8 cellular contexts compared by ENCODE assay signal in genomic region chr14:36524874-36525745, GRCh38. TPM values are rescaled to one million over a fixed set of nuclear protein-coding genes. Genes with fewer than 3 reads are reported as not detected.
DNase-seq lines count a peak whose midpoint lies in the region; ATAC-seq and TF ChIP-seq lines count a peak whose summit lies in the region.

No MANE protein-coding gene starts in this region.

- H3F3A ChIP-seq in PC-3 (ENCODE audit: low read length, unreplicated experiment) = no peaks in the 10 kb centered on the region

- no peaks in the 10 kb centered on the region for H3K79me2 ChIP-seq in PC-3 (ENCODE audit: low read length)

- H3K27ac Mint-ChIP-seq in activated T-cell treated with anti-CD3 and anti-CD28 coated beads, Interleukin-2, amount 50 U/mL, for 24 hours = no peak overlapping the region
- H3K27ac Mint-ChIP-seq in glutamatergic neuron (ENCODE audit: unreplicated experiment) = no peak overlapping the region

- ATAC-seq in PC-3 (peak; percentile 69), thoracic aorta (ENCODE audit: insufficient number of reproducible peaks, low FRiP score, low read depth) (no peak), HG03039 (IDR thresholded peaks at IDR 0.05; ENCODE audit: unreplicated experiment) (no peak), GM21576 (IDR thresholded peaks at IDR 0.05; ENCODE audit: unreplicated experiment) (no peak), GM18505 (IDR thresholded peaks at IDR 0.05; ENCODE audit: unreplicated experiment) (no peak)

- no peak overlapping the region for H3K27ac ChIP-seq in PC-3 (ENCODE audit: low read length)
- no peak overlapping the region for H3K27ac ChIP-seq in thoracic aorta

- no peak overlapping the region for H3K4me3 Mint-ChIP-seq in activated T-cell treated with anti-CD3 and anti-CD28 coated beads, Interleukin-2, amount 50 U/mL, for 24 hours
- H3K4me3 Mint-ChIP-seq in glutamatergic neuron (ENCODE audit: unreplicated experiment) = peak overlapping the region; percentile 53

- H3K4me1 ChIP-seq in PC-3 (ENCODE audit: insufficient read depth, low read length) (no peaks in the 10 kb centered on the region), thoracic aorta (ENCODE audit: control insufficient read depth in 1 of 2, low read depth in 2 of 2) (peaks cover 14 to 37% of the 10 kb centered on the region in 2 donors)

- H3K9me2 ChIP-seq in PC-3 (replicated peaks; ENCODE audit: low read length) = no peaks in the 10 kb centered on the region

- no peaks in the 10 kb centered on the region for H3K36me3 Mint-ChIP-seq in activated T-cell treated with anti-CD3 and anti-CD28 coated beads, Interleukin-2, amount 50 U/mL, for 24 hours (ENCODE audit: low read depth)
- no peaks in the 10 kb centered on the region for H3K36me3 Mint-ChIP-seq in glutamatergic neuron (ENCODE audit: unreplicated experiment)

- H3K9ac ChIP-seq in PC-3 (ENCODE audit: low read length) = no peak overlapping the region

- DNase-seq in activated T-cell treated with anti-CD3 and anti-CD28 coated beads, Interleukin-2, amount 50 U/mL, for 24 hours = peak; percentile 35
- no peak for DNase-seq in activated T-cell treated with anti-CD3 and anti-CD28 coated beads, Interleukin-2, amount 50 U/mL, for 1 hour
- DNase-seq in PC-3 (peak; percentile 62), glutamatergic neuron (peak; percentile 89), thoracic aorta (ENCODE audit: low spot score) (no peak)

- TF ChIP-seq CTCF in PC-3 (conservative IDR thresholded peaks at IDR 0.05; ENCODE audit: low read depth, low read length) (peak; percentile 76), glutamatergic neuron (IDR thresholded peaks at IDR 0.05; ENCODE audit: partially characterized antibody, unreplicated experiment) (peak; percentile 91), thoracic aorta (IDR thresholded peaks at IDR 0.05) (peak; percentile 39)

- CTCF ChIA-PET in PC-3 (lab: Charles Lee) = interaction anchor here (0.5 to 0.7 kb wide), 2 partner anchors 455 to 1160 kb away, joined by 3 read pairs; no protein-coding TSS in a partner anchor

- peaks cover 90% of the 10 kb centered on the region for H3K27me3 Mint-ChIP-seq in activated T-cell treated with anti-CD3 and anti-CD28 coated beads, Interleukin-2, amount 50 U/mL, for 24 hours
- peaks cover 48% of the 10 kb centered on the region for H3K27me3 Mint-ChIP-seq in glutamatergic neuron (ENCODE audit: unreplicated experiment)

- no TSS peak for BruUV-seq in PC-3 (replicated peaks; lab: Mats Ljungman, UMichigan)

- H3K27me3 ChIP-seq in PC-3 (ENCODE audit: low read length) (peaks cover 57% of the 10 kb centered on the region), thoracic aorta (replicated peaks; ENCODE audit: insufficient read depth) (peaks cover 22% of the 10 kb centered on the region)

- H3K9me3 Mint-ChIP-seq in activated T-cell treated with anti-CD3 and anti-CD28 coated beads, Interleukin-2, amount 50 U/mL, for 24 hours = peaks cover 7% of the 10 kb centered on the region
- H3K9me3 Mint-ChIP-seq in glutamatergic neuron (ENCODE audit: unreplicated experiment) = peaks cover 4% of the 10 kb centered on the region

- no peaks in the 10 kb centered on the region for H3K36me3 ChIP-seq in PC-3 (ENCODE audit: low read depth, low read length)
- H3K36me3 ChIP-seq in thoracic aorta = no peaks in the 10 kb centered on the region

- intact Hi-C loops in PC-3 (cut with micrococcal nuclease) = no loop called here

- H3K4me3 ChIP-seq in PC-3 (ENCODE audit: low read length) (no peak overlapping the region), thoracic aorta (no peak overlapping the region)

- POLR2A ChIA-PET in PC-3 (lab: Charles Lee; ENCODE audit: unreplicated experiment) = no interaction called here

- H3K4me2 ChIP-seq in PC-3 (ENCODE audit: low read length) = peak overlapping the region; percentile 41

- no peak for TF ChIP-seq POLR2A in GM18505 (IDR thresholded peaks at IDR 0.05; ENCODE audit: borderline replicate concordance, extremely low read depth, insufficient read depth, insufficient read length)

- peaks cover 33% of the 10 kb centered on the region for H3K4me1 Mint-ChIP-seq in activated T-cell treated with anti-CD3 and anti-CD28 coated beads, Interleukin-2, amount 50 U/mL, for 24 hours (ENCODE audit: low read depth)
- peaks cover 4% of the 10 kb centered on the region for H3K4me1 Mint-ChIP-seq in glutamatergic neuron (ENCODE audit: low read depth, unreplicated experiment)

- no peaks in the 10 kb centered on the region for H4K20me1 ChIP-seq in PC-3 (ENCODE audit: low read length)

- no peak overlapping the region for H2AFZ ChIP-seq in PC-3 (ENCODE audit: low read length)

- H3K9me3 ChIP-seq in PC-3 (ENCODE audit: low read length) (no peaks in the 10 kb centered on the region), thoracic aorta (no peaks in the 10 kb centered on the region)

RNA-seq across cellular contexts. Expression of gene NKX2-1, which starts 5.1 kb away (rescaled TPM):
- total RNA-seq in PC-3 (2014; rRNA removed) (not detected in 2 replicates), glutamatergic neuron (ENCODE audit: unreplicated experiment) (not detected), thoracic aorta (not detected)

RNA-seq across cellular contexts. Expression of gene NKX2-8, which starts 57.3 kb away (rescaled TPM):
- total RNA-seq in PC-3 (2014; rRNA removed) (not detected in 2 replicates), glutamatergic neuron (ENCODE audit: unreplicated experiment) (not detected), thoracic aorta (not detected)

Comparison
In these comparisons a context has a peak if more than half of its experiments do, and no peak if none do; other contexts are left out.
1. DNase-seq: peak in activated T-cell treated with anti-CD3 and anti-CD28 coated beads, Interleukin-2, amount 50 U/mL, for 24 hours (single experiment), PC-3 (single experiment) and glutamatergic neuron (single experiment); none in activated T-cell treated with anti-CD3 and anti-CD28 coated beads, Interleukin-2, amount 50 U/mL, for 1 hour (single experiment) and thoracic aorta (single experiment).
2. CTCF ChIP-seq: peak in every context shown above with its lines; median percentile 91 in glutamatergic neuron; 76 in PC-3; 39 in thoracic aorta.